8 cellular contexts compared by ENCODE assay signal in the genomic region with DNA sequence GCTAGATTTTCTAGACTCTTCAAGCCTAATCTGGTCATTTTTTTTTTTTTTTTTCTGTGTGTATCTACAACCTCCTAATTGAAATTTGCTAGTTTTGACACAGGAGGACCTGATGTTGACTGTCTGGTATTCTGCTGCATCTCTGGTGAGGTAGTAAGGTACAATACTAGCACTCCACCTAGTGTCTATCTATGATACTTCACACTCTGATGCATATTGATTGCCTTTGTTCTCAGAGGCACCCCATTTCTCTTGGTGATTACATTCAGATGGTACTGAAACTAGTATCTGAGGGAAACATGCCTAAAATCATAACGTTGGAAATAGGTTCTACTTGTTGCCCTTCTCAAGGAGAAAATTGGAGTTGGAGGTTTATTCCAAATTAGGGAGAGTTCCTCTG.
A peak's percentile ranks its signal among the peaks of the same experiment; 100 is the strongest.
DNase-seq lines count a peak whose midpoint lies in the region; ATAC-seq, FAIRE-seq and TF ChIP-seq lines count a peak whose summit lies in the region.

No MANE protein-coding gene starts in this region.

- intact Hi-C loops in activated CD4-positive, alpha-beta T cell treated with anti-CD3 and anti-CD28 coated beads for 36 hours (cut with DNase I, micrococcal nuclease), result no loop called here
- intact Hi-C loops in Calu3 (cut with micrococcal nuclease; ENCODE audit: unreplicated experiment), result no loop called here

- POLR2A ChIA-PET in activated CD4-positive, alpha-beta T cell treated with anti-CD3 and anti-CD28 coated beads for 36 hours (lab: Charles Lee), result no interaction called here

- no peak for DNase-seq in HL-60 (ENCODE audit: low read depth in 1 of 2, low spot score in 1 of 2)
- peak; percentile 62 for DNase-seq in NCI-H460 (ENCODE audit: extremely low read depth, low read depth)
- peak; percentile 30 for DNase-seq in bronchial epithelial cell (ENCODE audit: low read depth)
- no peak for DNase-seq in progenitor cell of endocrine pancreas (ENCODE audit: low spot score, unreplicated experiment)
- DNase-seq in activated CD4-positive, alpha-beta T cell treated with anti-CD3 and anti-CD28 coated beads for 36 hours, result no peak
- no peak for DNase-seq in Calu3
- no peak for DNase-seq in activated CD8-positive, alpha-beta memory T cell treated with anti-CD3 and anti-CD28 coated beads, Interleukin-2, amount 50 U/mL, for 48 hours

- no peak overlapping the region for H3K4me3 ChIP-seq in HL-60 (replicated peaks; ENCODE audit: insufficient read depth, low read length)
- H3K4me3 ChIP-seq in bronchial epithelial cell (ENCODE audit: low read depth, low read length), result no peak overlapping the region

- H3K4me1 Mint-ChIP-seq in progenitor cell of endocrine pancreas (ENCODE audit: low read depth), result peaks cover 3% of the 10 kb centered on the region
- H3K4me1 Mint-ChIP-seq in activated CD4-positive, alpha-beta T cell treated with anti-CD3 and anti-CD28 coated beads for 36 hours, result no peaks in the 10 kb centered on the region
- no peaks in the 10 kb centered on the region for H3K4me1 Mint-ChIP-seq in Calu3 (ENCODE audit: low read depth, unreplicated experiment)

- FAIRE-seq in bronchial epithelial cell (lab: Jason Lieb, UNC), result no peak

- TF ChIP-seq CTCF in HL-60 (IDR thresholded peaks at IDR 0.05; ENCODE audit: insufficient read depth, low read length) (peak; percentile 41), bronchial epithelial cell (IDR thresholded peaks at IDR 0.05; ENCODE audit: insufficient read depth, low read length, severe bottlenecking) (peak; percentile 34), progenitor cell of endocrine pancreas (IDR thresholded peaks at IDR 0.05; ENCODE audit: unreplicated experiment) (peak; percentile 76), Calu3 (IDR thresholded peaks at IDR 0.05; ENCODE audit: unreplicated experiment) (no peak)

- H3K4me3 Mint-ChIP-seq in progenitor cell of endocrine pancreas (ENCODE audit: low read depth) (no peak overlapping the region), Calu3 (ENCODE audit: low read depth, unreplicated experiment) (no peak overlapping the region)
- H3K4me3 Mint-ChIP-seq in activated CD4-positive, alpha-beta T cell treated with anti-CD3 and anti-CD28 coated beads for 36 hours, result no peak overlapping the region

- CTCF ChIA-PET in activated CD4-positive, alpha-beta T cell treated with anti-CD3 and anti-CD28 coated beads for 36 hours (lab: Charles Lee), result no interaction called here
- CTCF ChIA-PET in Calu3 (lab: Charles Lee), result no interaction called here

- H3K9me3 Mint-ChIP-seq in progenitor cell of endocrine pancreas (ENCODE audit: low read depth) (peaks cover 7% of the 10 kb centered on the region), Calu3 (ENCODE audit: low read depth, unreplicated experiment) (peaks cover 3% of the 10 kb centered on the region)
- peaks cover 15% of the 10 kb centered on the region for H3K9me3 Mint-ChIP-seq in activated CD4-positive, alpha-beta T cell treated with anti-CD3 and anti-CD28 coated beads for 36 hours (ENCODE audit: low read depth)

- H3K36me3 ChIP-seq in bronchial epithelial cell (ENCODE audit: control insufficient read depth, insufficient read depth, low read length), result no peaks in the 10 kb centered on the region

- no peak overlapping the region for H3K27ac ChIP-seq in HL-60 (replicated peaks)

- no peaks in the 10 kb centered on the region for H3K27me3 Mint-ChIP-seq in progenitor cell of endocrine pancreas
- H3K27me3 Mint-ChIP-seq in activated CD4-positive, alpha-beta T cell treated with anti-CD3 and anti-CD28 coated beads for 36 hours, result no peaks in the 10 kb centered on the region
- no peaks in the 10 kb centered on the region for H3K27me3 Mint-ChIP-seq in Calu3 (ENCODE audit: unreplicated experiment)

- no TSS peak for BruUV-seq in Calu3 (replicated peaks; lab: Mats Ljungman, UMichigan)

- no peaks in the 10 kb centered on the region for H3K36me3 Mint-ChIP-seq in progenitor cell of endocrine pancreas (ENCODE audit: insufficient read depth)
- no peaks in the 10 kb centered on the region for H3K36me3 Mint-ChIP-seq in activated CD4-positive, alpha-beta T cell treated with anti-CD3 and anti-CD28 coated beads for 36 hours (ENCODE audit: low read depth)
- no peaks in the 10 kb centered on the region for H3K36me3 Mint-ChIP-seq in Calu3 (ENCODE audit: insufficient read depth, unreplicated experiment)

- H3K27me3 ChIP-seq in HL-60 (ENCODE audit: insufficient read depth, poor library complexity, severe bottlenecking) (no peaks in the 10 kb centered on the region), bronchial epithelial cell (ENCODE audit: control insufficient read depth, insufficient read depth, low read length) (no peaks in the 10 kb centered on the region)

- ATAC-seq in activated CD4-positive, alpha-beta T cell treated with anti-CD3 and anti-CD28 coated beads for 36 hours, result no peak
- no peak for ATAC-seq in GM18870 (IDR thresholded peaks at IDR 0.05; ENCODE audit: unreplicated experiment)

- H3K27ac Mint-ChIP-seq in progenitor cell of endocrine pancreas, result peak overlapping the region; percentile 81
- no peak overlapping the region for H3K27ac Mint-ChIP-seq in activated CD4-positive, alpha-beta T cell treated with anti-CD3 and anti-CD28 coated beads for 36 hours
- no peak overlapping the region for H3K27ac Mint-ChIP-seq in Calu3 (ENCODE audit: unreplicated experiment)

Comparison
In these comparisons a context has a peak if more than half of its experiments do, and no peak if none do; other contexts are left out.
1. DNase-seq: peak in NCI-H460 (single experiment) and bronchial epithelial cell (single experiment); none in HL-60 (0 of 2), progenitor cell of endocrine pancreas (single experiment), activated CD4-positive, alpha-beta T cell treated with anti-CD3 and anti-CD28 coated beads for 36 hours (single experiment), Calu3 (single experiment) and activated CD8-positive, alpha-beta memory T cell treated with anti-CD3 and anti-CD28 coated beads, Interleukin-2, amount 50 U/mL, for 48 hours (single experiment).